Comparison of ENCODE assay signal across 8 cellular contexts in the genomic region with DNA sequence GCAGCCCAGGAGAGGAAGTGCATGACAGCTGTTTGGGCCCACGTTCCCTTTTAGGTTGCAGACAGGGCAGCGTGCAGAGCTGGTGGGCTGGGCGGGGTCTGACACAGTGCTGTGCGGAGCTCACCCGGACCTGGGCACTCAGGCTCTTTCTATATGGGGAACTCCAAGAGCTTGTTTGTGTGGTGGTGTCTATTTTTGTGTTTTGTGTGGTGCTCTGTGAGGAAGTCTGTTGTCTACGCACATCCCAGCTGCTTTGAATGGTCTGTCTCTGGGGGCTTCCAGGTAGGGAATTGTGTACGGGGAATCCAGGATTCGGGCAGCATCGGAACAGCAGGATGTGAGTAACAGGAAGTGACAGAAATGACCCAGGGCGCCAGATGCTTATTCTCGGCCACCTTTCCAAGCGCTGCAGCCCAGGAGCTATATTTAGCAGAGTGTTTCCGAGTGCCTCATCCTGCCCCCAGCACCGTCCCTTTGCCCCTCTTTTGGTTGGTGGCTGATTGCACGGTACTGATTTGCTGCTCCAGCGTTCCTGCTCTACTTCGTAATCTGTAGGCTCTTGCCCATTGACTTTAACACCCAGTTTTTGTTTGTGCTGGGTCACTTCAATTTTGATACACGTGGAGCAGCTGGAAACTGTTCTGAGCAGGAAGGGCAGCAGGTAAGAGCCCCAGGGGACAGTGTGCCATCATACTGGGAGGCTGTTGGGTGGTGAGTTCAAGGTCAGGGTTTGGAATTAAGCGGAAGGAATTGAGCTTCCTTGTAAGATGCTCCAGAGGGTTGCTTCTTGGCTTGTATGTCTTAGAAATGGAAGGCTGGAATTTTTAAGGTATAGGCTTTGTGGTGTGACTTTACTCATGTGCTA.
A peak's percentile ranks its signal among the peaks of the same experiment; 100 is the strongest.
DNase-seq lines count a peak whose midpoint lies in the region; ATAC-seq and TF ChIP-seq lines count a peak whose summit lies in the region.

No MANE protein-coding gene starts in this region.

- H3K9me3 ChIP-seq in tibial nerve, result no peaks in the 10 kb centered on the region

- TF ChIP-seq POLR2A in tibial nerve (IDR thresholded peaks at IDR 0.05), result no peak

- no peaks in the 10 kb centered on the region for H3K36me3 ChIP-seq in tibial nerve

- intact Hi-C loops in left cardiac atrium (cut with DNase I), result no loop called here

- peaks cover 0 to 31% (median 15%) of the 10 kb centered on the region in 4 donors for H3K4me1 ChIP-seq in tibial nerve

- WGBS in tibial nerve, 2 donors, result 63 to 84% methylated on average over 19 of the region's 19 CpGs

- peak overlapping the region; percentile 86 to 96 (median 95) for H3K4me3 Mint-ChIP-seq in IgD-negative memory B cell

- H3K4me3 ChIP-seq in tibial nerve, result peak overlapping the region in 1 of 4 donors; percentile 5

- no peaks in the 10 kb centered on the region for H3K27me3 ChIP-seq in tibial nerve

- TF ChIP-seq EP300 in tibial nerve (IDR thresholded peaks at IDR 0.05), result peak in 1 of 2 donors; percentile 10

- H3K27ac ChIP-seq in tibial nerve, result no peak overlapping the region

- H3K36me3 Mint-ChIP-seq in IgD-negative memory B cell, result peaks cover 7% of the 10 kb centered on the region

- no peaks in the 10 kb centered on the region for H3K9me3 Mint-ChIP-seq in IgD-negative memory B cell

- H3K4me1 Mint-ChIP-seq in IgD-negative memory B cell, result peaks cover 67 to 85% (median 81%) of the 10 kb centered on the region in 3 donors

- peak; percentile 37 for DNase-seq in activated T-cell treated with anti-CD3 and anti-CD28 coated beads for 24 hours (ENCODE audit: low read depth)
- DNase-seq in activated T-cell treated with anti-CD3 and anti-CD28 coated beads for 4 hours, result no peak
- peak; percentile 67 for DNase-seq in activated T-cell treated with anti-CD3 and anti-CD28 coated beads, Interleukin-2, amount 50 U/mL, for 1 hour
- DNase-seq in left cardiac atrium, result peak; percentile 71
- peak; percentile 22 to 42 (median 38) for DNase-seq in stimulated activated naive CD4-positive, alpha-beta T cell (lab: John Stamatoyannopoulos, UW)
- no peak for DNase-seq in NCI-H146 treated with DMSO at 0.1 percent for 48 hours (lab: John Stamatoyannopoulos, UW; ENCODE audit: unreplicated experiment)
- no peak for DNase-seq in tibial nerve (ENCODE audit: low spot score in 2 of 2)

- no peaks in the 10 kb centered on the region for H3K27me3 Mint-ChIP-seq in IgD-negative memory B cell

- ATAC-seq in left cardiac atrium, result peak; percentile 80 to 81

- TF ChIP-seq CTCF in tibial nerve (IDR thresholded peaks at IDR 0.05), result no peak

- H3K27ac Mint-ChIP-seq in IgD-negative memory B cell, result peak overlapping the region; percentile 87 to 99 (median 93)

Comparison
In these comparisons a context has a peak if more than half of its experiments do, and no peak if none do; other contexts are left out.
1. DNase-seq: peak in activated T-cell treated with anti-CD3 and anti-CD28 coated beads for 24 hours (single experiment), activated T-cell treated with anti-CD3 and anti-CD28 coated beads, Interleukin-2, amount 50 U/mL, for 1 hour (single experiment), left cardiac atrium (single experiment) and stimulated activated naive CD4-positive, alpha-beta T cell (6 of 6); none in activated T-cell treated with anti-CD3 and anti-CD28 coated beads for 4 hours (single experiment), NCI-H146 treated with DMSO at 0.1 percent for 48 hours (single experiment) and tibial nerve (0 of 2).